In genomic region chr13:99282264-99283231, GRCh38 we compare ENCODE assay signal across 8 cellular contexts. TPM values are rescaled to one million over a fixed set of nuclear protein-coding genes. Genes with fewer than 3 reads are reported as not detected.
A peak's percentile ranks its signal among the peaks of the same experiment; 100 is the strongest.
DNase-seq lines count a peak whose midpoint lies in the region; ATAC-seq, FAIRE-seq and TF ChIP-seq lines count a peak whose summit lies in the region.

No MANE protein-coding gene starts in this region.

- FAIRE-seq in HepG2 (lab: Jason Lieb, UNC): no peak

- H3K4me1 ChIP-seq in Karpas-422 (ENCODE audit: low read length) (peaks cover 38% of the 10 kb centered on the region), HepG2 (ENCODE audit: insufficient read depth, low read length) (peaks cover 17% of the 10 kb centered on the region)

- no peak for TF ChIP-seq RAD21 in HepG2 (CRISPR knock-in tag; IDR thresholded peaks at IDR 0.05)

- H3K9me2 ChIP-seq in Karpas-422 (replicated peaks; ENCODE audit: insufficient read depth, low read length): no peaks in the 10 kb centered on the region

- H3K79me2 ChIP-seq in Karpas-422 (ENCODE audit: low read length) (peaks cover 30% of the 10 kb centered on the region), HepG2 (ENCODE audit: insufficient read depth, low read length) (no peaks in the 10 kb centered on the region)

- H3K36me3 ChIP-seq in Karpas-422 (ENCODE audit: insufficient read depth, low read length) (no peaks in the 10 kb centered on the region), HepG2 (replicated peaks in 1 of 2; ENCODE audit: control insufficient read depth in 1 of 2, insufficient read depth in 2 of 2, low read length in 2 of 2) (peaks cover 4 to 11% of the 10 kb centered on the region in 2 experiments; a peak in 4 of 5 replicates)

- ATAC-seq in GM21528 (IDR thresholded peaks at IDR 0.05; ENCODE audit: low FRiP score, unreplicated experiment): peak; percentile 77
- no peak for ATAC-seq in HepG2

- H4K20me1 ChIP-seq in Karpas-422 (ENCODE audit: insufficient read depth, low read depth, low read length) (peaks cover 70% of the 10 kb centered on the region), HepG2 (ENCODE audit: insufficient read depth, low read length) (peaks cover 2% of the 10 kb centered on the region; the same call in 1 of the 2 replicates)

- CTCF ChIA-PET in HepG2 (lab: Yijun Ruan, JAX; ENCODE audit: low intra/inter-chr PET ratio, low total read pairs): no interaction called here

- H3K9ac ChIP-seq in Karpas-422 (ENCODE audit: low read length) (no peak overlapping the region), HepG2 (ENCODE audit: insufficient read depth, low read depth, low read length) (no peak overlapping the region)

- TF ChIP-seq CTCF in GM12875 (IDR thresholded peaks at IDR 0.05; ENCODE audit: borderline replicate concordance, insufficient read depth, low read depth, low read length): no peak
- TF ChIP-seq CTCF in HepG2 (CRISPR knock-in tag; IDR thresholded peaks at IDR 0.05): no peak

- TF ChIP-seq EP300 in HepG2 (IDR thresholded peaks at IDR 0.05; ENCODE audit: low read depth in 2 of 2, low read length in 2 of 2) (no peak), HepG2 (CRISPR knock-in tag; IDR thresholded peaks at IDR 0.05; ENCODE audit: borderline replicate concordance) (no peak)

- intact Hi-C loops in HepG2 (cut with micrococcal nuclease; ENCODE audit: unreplicated experiment): no loop called here

- WGBS in HepG2 (ENCODE audit: low lambda C conversion rate): 97% methylated on average over 1 of the region's 1 CpG

- H3K27me3 ChIP-seq in Karpas-422 (ENCODE audit: low read length) (no peaks in the 10 kb centered on the region), HepG2 (ENCODE audit: control insufficient read depth in 1 of 2, insufficient read depth in 2 of 2, low read length in 2 of 2) (no peaks in the 10 kb centered on the region)

- no TSS peak for BruUV-seq in HepG2 (replicated peaks; lab: Mats Ljungman, UMichigan)

- DNase-seq in Karpas-422 (peak; percentile 83), HepG2 (ENCODE audit: low spot score) (no peak), iPS-NIHi7 (ENCODE audit: extremely low spot score) (no peak), NCI-H2196 (lab: John Stamatoyannopoulos, UW; ENCODE audit: unreplicated experiment) (no peak), midbrain (lab: John Stamatoyannopoulos, UW) (no peak), mesenteric fat pad (ENCODE audit: low spot score) (no peak)

- POLR2A ChIA-PET in HepG2 (lab: Yijun Ruan, JAX): no interaction called here

- H3K9me3 ChIP-seq in Karpas-422 (ENCODE audit: low read length) (no peaks in the 10 kb centered on the region), HepG2 (ENCODE audit: low read length) (no peaks in the 10 kb centered on the region)

- H3K4me3 ChIP-seq in GM12875 (ENCODE audit: low read depth, low read length) (peak overlapping the region; percentile 6), Karpas-422 (ENCODE audit: low read length) (peak overlapping the region; percentile 3; the same call in 1 of the 2 replicates), HepG2 (replicated peaks in 1 of 3; ENCODE audit: insufficient read depth in 1 of 3, low read depth in 2 of 3, low read length in 3 of 3) (no peak overlapping the region)

- no peak for TF ChIP-seq POLR2A in HepG2 (IDR thresholded peaks at IDR 0.05; ENCODE audit: insufficient read depth in 1 of 2, low read depth in 2 of 2, low read length in 2 of 2)

- in situ Hi-C loops in HepG2 (cut with HindIII; ENCODE audit: extremely low pct_ligation_motif_present, low pct_unique_long_range_greater_than_20kb): no loop called here

- no peak overlapping the region for H2AFZ ChIP-seq in Karpas-422 (ENCODE audit: low read length)
- H2AFZ ChIP-seq in HepG2 (ENCODE audit: low read length): no peak overlapping the region

- H3K27ac ChIP-seq in Karpas-422 (ENCODE audit: low read length): peak overlapping the region; percentile 19; the same call in 1 of the 2 replicates
- H3K27ac ChIP-seq in HepG2 (ENCODE audit: extremely low read length, insufficient read depth, low read length): no peak overlapping the region

- H3K4me2 ChIP-seq in Karpas-422 (ENCODE audit: low read depth, low read length, poor library complexity, severe bottlenecking) (peak overlapping the region; percentile 49), HepG2 (ENCODE audit: low read depth, low read length) (no peak overlapping the region)

TF ChIP-seq in HepG2, 621 proteins besides CTCF, POLR2A, EP300 and RAD21 (continues in another document):
- no peak for TF ChIP-seq REPIN1 (CRISPR knock-in tag; IDR thresholded peaks at IDR 0.05; ENCODE audit: borderline replicate concordance, low read depth)
- peak; percentile 70 to 84 for TF ChIP-seq MAFK (conservative IDR thresholded peaks at IDR 0.05 in 1 of 2, IDR thresholded peaks at IDR 0.05 in 1 of 2; ENCODE audit: low read length in 2 of 2)
- no peak for TF ChIP-seq MAFG (CRISPR knock-in tag; IDR thresholded peaks at IDR 0.05)
- no peak for TF ChIP-seq ZFY (CRISPR knock-in tag; IDR thresholded peaks at IDR 0.05)
- TF ChIP-seq MAFF (IDR thresholded peaks at IDR 0.05; ENCODE audit: low read depth, low read length): peak; percentile 67
- TF ChIP-seq ISX (CRISPR knock-in tag; conservative IDR thresholded peaks at IDR 0.05): no peak

RNA-seq across cellular contexts. Expression of gene GPR18, which starts 24.4 kb away (rescaled TPM):
- 45.4 and 126 TPM in 2 replicates for total RNA-seq in Karpas-422 (2014; rRNA removed; shearing (Covaris generic); ENCODE audit: low replicate concordance)
- total RNA-seq in HepG2 (2016; rRNA removed; fragmentation: Illumina TruSeq; extraction: Trizol) (not detected in 2 replicates), mesenteric fat pad (not detected)
- total RNA-seq in HepG2 (2016; cell fraction: cytosol; rRNA removed; fragmentation: Illumina TruSeq; extraction: Trizol; ENCODE audit: low read depth): not detected in 2 replicates
- total RNA-seq in HepG2 (2016; cell fraction: insoluble cytoplasmic fraction; rRNA removed; fragmentation: Illumina TruSeq; extraction: Trizol): not detected in 2 replicates
- not detected in 2 replicates for total RNA-seq in HepG2 (2016; cell fraction: membrane; rRNA removed; fragmentation: Illumina TruSeq; extraction: Trizol)
- total RNA-seq in HepG2 (2016; cell fraction: nucleus; rRNA removed; fragmentation: Illumina TruSeq; extraction: Trizol): not detected in 2 replicates
- polyA plus RNA-seq in HepG2 (2011; rRNA removed): not detected in 2 replicates
- not detected in 2 replicates for polyA plus RNA-seq in HepG2 (2011; cell fraction: cytosol; rRNA removed)
- not detected in 2 replicates for polyA plus RNA-seq in HepG2 (2011; cell fraction: nucleus; rRNA removed)
- 0.09 and 0.13 TPM in 2 replicates for polyA plus RNA-seq in HepG2 (2012)
- polyA plus RNA-seq in HepG2 (2016; cell fraction: cytosol; fragmentation: Illumina TruSeq; extraction: Trizol; ENCODE audit: low read depth): not detected in 2 replicates
- not detected in 2 replicates for polyA plus RNA-seq in HepG2 (2016; cell fraction: insoluble cytoplasmic fraction; fragmentation: Illumina TruSeq; extraction: Trizol; ENCODE audit: low read depth)
- not detected in 2 replicates for polyA plus RNA-seq in HepG2 (2016; cell fraction: membrane; fragmentation: Illumina TruSeq; extraction: Trizol; ENCODE audit: low read depth)
- polyA plus RNA-seq in HepG2 (2016; cell fraction: nucleus; fragmentation: Illumina TruSeq; extraction: Trizol; ENCODE audit: insufficient read depth, low read depth): not detected in 2 replicates
- not detected in 2 replicates for polyA minus RNA-seq in HepG2 (2011; rRNA and poly(A)+ RNA removed; ENCODE audit: low replicate concordance)
- polyA minus RNA-seq in HepG2 (2011; cell fraction: cytosol; rRNA and poly(A)+ RNA removed): not detected in 2 replicates
- 0.26 TPM in 1 of 2 replicates, not detected in the other for polyA minus RNA-seq in HepG2 (2011; cell fraction: nucleus; rRNA and poly(A)+ RNA removed)

RNA-seq across cellular contexts. Expression of gene GPR183, which starts 24.7 kb away (rescaled TPM):
- 0.11 TPM in 1 of 2 replicates, not detected in the other for total RNA-seq in Karpas-422 (2014; rRNA removed; shearing (Covaris generic); ENCODE audit: low replicate concordance)
- not detected in 2 replicates for total RNA-seq in HepG2 (2016; rRNA removed; fragmentation: Illumina TruSeq; extraction: Trizol)
- total RNA-seq in HepG2 (2016; cell fraction: cytosol; rRNA removed; fragmentation: Illumina TruSeq; extraction: Trizol; ENCODE audit: low read depth): not detected in 2 replicates
- total RNA-seq in HepG2 (2016; cell fraction: insoluble cytoplasmic fraction; rRNA removed; fragmentation: Illumina TruSeq; extraction: Trizol): not detected in 2 replicates
- total RNA-seq in HepG2 (2016; cell fraction: membrane; rRNA removed; fragmentation: Illumina TruSeq; extraction: Trizol): not detected in 2 replicates
- not detected in 2 replicates for total RNA-seq in HepG2 (2016; cell fraction: nucleus; rRNA removed; fragmentation: Illumina TruSeq; extraction: Trizol)
- not detected in 2 replicates for polyA plus RNA-seq in HepG2 (2011; rRNA removed)
- polyA plus RNA-seq in HepG2 (2011; cell fraction: cytosol; rRNA removed): not detected in 2 replicates
- not detected in 2 replicates for polyA plus RNA-seq in HepG2 (2011; cell fraction: nucleus; rRNA removed)
- polyA plus RNA-seq in HepG2 (2012): 0.08 TPM in 1 of 2 replicates, not detected in the other
- not detected in 2 replicates for polyA plus RNA-seq in HepG2 (2016; cell fraction: cytosol; fragmentation: Illumina TruSeq; extraction: Trizol; ENCODE audit: low read depth)
- polyA plus RNA-seq in HepG2 (2016; cell fraction: insoluble cytoplasmic fraction; fragmentation: Illumina TruSeq; extraction: Trizol; ENCODE audit: low read depth): not detected in 2 replicates
- not detected in 2 replicates for polyA plus RNA-seq in HepG2 (2016; cell fraction: membrane; fragmentation: Illumina TruSeq; extraction: Trizol; ENCODE audit: low read depth)
- polyA plus RNA-seq in HepG2 (2016; cell fraction: nucleus; fragmentation: Illumina TruSeq; extraction: Trizol; ENCODE audit: insufficient read depth, low read depth): not detected in 2 replicates
- not detected in 2 replicates for polyA minus RNA-seq in HepG2 (2011; rRNA and poly(A)+ RNA removed; ENCODE audit: low replicate concordance)
- not detected in 2 replicates for polyA minus RNA-seq in HepG2 (2011; cell fraction: cytosol; rRNA and poly(A)+ RNA removed)
- 0.26 TPM in 1 of 2 replicates, not detected in the other for polyA minus RNA-seq in HepG2 (2011; cell fraction: nucleus; rRNA and poly(A)+ RNA removed)
- 32.6 TPM for total RNA-seq in mesenteric fat pad

Comparison
In these comparisons a context has a peak if more than half of its experiments do, and no peak if none do; other contexts are left out.
1. H3K4me3 ChIP-seq: peak in GM12875 (single experiment) and Karpas-422 (single experiment); none in HepG2 (0 of 3).
2. RNA of gene GPR18, which starts 24.4 kb away (total RNA-seq): 45.4 to 126 TPM in Karpas-422; not detected in mesenteric fat pad (single experiment) and not detected in HepG2; every median in the first group is over 10 times any median in the second.
3. RNA of gene GPR183, which starts 24.7 kb away (total RNA-seq): 32.6 TPM in mesenteric fat pad (single experiment); 0.11 TPM in Karpas-422 and not detected in HepG2; every median in the first group is over 10 times any median in the second.